Comparison of ENCODE assay signal across 8 cellular contexts in genomic region chr21:42009831-42010506, GRCh38. TPM values are rescaled to one million over a fixed set of nuclear protein-coding genes. Genes with fewer than 3 reads are reported as not detected.
A peak's percentile ranks its signal among the peaks of the same experiment; 100 is the strongest.
DNase-seq lines count a peak whose midpoint lies in the region; ATAC-seq and TF ChIP-seq lines count a peak whose summit lies in the region.

ZBTB21 (minus strand) TSS chr21:42010360; CDS start chr21:41994095, 16,265 bp downstream.

- TF ChIP-seq CTCF in PC-3 (conservative IDR thresholded peaks at IDR 0.05; ENCODE audit: low read depth, low read length), result no peak

- H3K9ac ChIP-seq in PC-3 (ENCODE audit: low read length), result peak within 1 kb of the TSS; percentile 94

- peak within 1 kb of the TSS; percentile 75 for H2AFZ ChIP-seq in PC-3 (ENCODE audit: low read length)

- H3K27me3 ChIP-seq in PC-3 (ENCODE audit: low read length), result no peaks in the 10 kb centered on the region

- POLR2A ChIA-PET in PC-3 (lab: Charles Lee; ENCODE audit: unreplicated experiment), result interaction anchor here (0.6 to 0.8 kb wide), 3 partner anchors 38 to 210 kb away, joined by 3 to 5 read pairs (median 4); no protein-coding TSS in a partner anchor

- peak within 1 kb of the TSS; percentile 89 for H3K4me2 ChIP-seq in PC-3 (ENCODE audit: low read length)

- peak within 1 kb of the TSS; percentile 80 for H3K27ac ChIP-seq in PC-3 (ENCODE audit: low read length)
- H3K27ac ChIP-seq in epithelial cell of prostate, result peak within 1 kb of the TSS; percentile 83

- ATAC-seq in GM21529 (IDR thresholded peaks at IDR 0.05; ENCODE audit: unreplicated experiment) (peak; percentile 62), PC-3 (peak; percentile 84)

- H3F3A ChIP-seq in PC-3 (ENCODE audit: low read length, unreplicated experiment), result no peaks in the 10 kb centered on the region

- intact Hi-C loops in PC-3 (cut with micrococcal nuclease), result loop anchor here (2.0 kb wide), 1 partner anchor 47 kb away; no protein-coding TSS in a partner anchor

- no peaks in the 10 kb centered on the region for H3K9me3 ChIP-seq in PC-3 (ENCODE audit: low read length)

- no peaks in the 10 kb centered on the region for H3K9me2 ChIP-seq in PC-3 (replicated peaks; ENCODE audit: low read length)

- DNase-seq in DMS 273 (lab: John Stamatoyannopoulos, UW; ENCODE audit: unreplicated experiment) (peak; percentile 99), PC-3 (peak; percentile 99), activated T-cell treated with anti-CD3 and anti-CD28 coated beads for 48 hours (ENCODE audit: low read depth) (peak; percentile 97), epithelial cell of prostate (ENCODE audit: low read depth, low spot score) (peak; percentile 84), mucosa of gallbladder (ENCODE audit: low spot score) (peak; percentile 99)
- peak; percentile 96 for DNase-seq in stimulated activated CD8-positive, alpha-beta memory T cell treated with anti-CD3 and anti-CD28 coated beads, Interleukin-4, amount 100 ng/mL, for 4 hours (ENCODE audit: low read depth in 2 of 2, low spot score in 1 of 2)

- no TSS peak for BruUV-seq in PC-3 (replicated peaks; lab: Mats Ljungman, UMichigan)

- peaks cover 25% of the 10 kb centered on the region for H3K4me1 ChIP-seq in PC-3 (ENCODE audit: insufficient read depth, low read length)

- no peak for TF ChIP-seq RAD21 in Ishikawa (IDR thresholded peaks at IDR 0.05; ENCODE audit: low read depth)

- peak within 1 kb of the TSS; percentile 80 for H3K4me3 ChIP-seq in PC-3 (ENCODE audit: low read length)

- CTCF ChIA-PET in PC-3 (lab: Charles Lee), result interaction anchor here (0.5 to 0.7 kb wide), 2 partner anchors 88 to 721 kb away, joined by 3 to 4 read pairs; no protein-coding TSS in a partner anchor

- no peaks in the 10 kb centered on the region; the same call in 1 of the 2 replicates for H3K36me3 ChIP-seq in PC-3 (ENCODE audit: low read depth, low read length)

- H3K79me2 ChIP-seq in PC-3 (ENCODE audit: low read length), result peaks cover 54% of the 10 kb centered on the region

- no peak; the same call in 1 of the 2 replicates for TF ChIP-seq EP300 in Ishikawa (IDR thresholded peaks at IDR 0.05; ENCODE audit: borderline replicate concordance)

- H4K20me1 ChIP-seq in PC-3 (ENCODE audit: low read length), result no peaks in the 10 kb centered on the region

TF ChIP-seq in Ishikawa, 13 proteins besides CTCF, POLR2A, EP300 and RAD21:
- TF ChIP-seq CEBPB (IDR thresholded peaks at IDR 0.05), result no peak
- TF ChIP-seq, protein P1, sequence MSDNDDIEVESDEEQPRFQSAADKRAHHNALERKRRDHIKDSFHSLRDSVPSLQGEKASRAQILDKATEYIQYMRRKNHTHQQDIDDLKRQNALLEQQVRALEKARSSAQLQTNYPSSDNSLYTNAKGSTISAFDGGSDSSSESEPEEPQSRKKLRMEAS (IDR thresholded peaks at IDR 0.05), result peak; percentile 71
- peak; percentile 54 for TF ChIP-seq TAF1 (IDR thresholded peaks at IDR 0.05; ENCODE audit: low read depth)
- peak; percentile 85 for TF ChIP-seq YY1 (IDR thresholded peaks at IDR 0.05; ENCODE audit: low read depth)
- TF ChIP-seq TEAD4 (IDR thresholded peaks at IDR 0.05), result no peak
- no peak for TF ChIP-seq TCF12 (IDR thresholded peaks at IDR 0.05; ENCODE audit: low read depth)
- no peak for TF ChIP-seq NFIC (IDR thresholded peaks at IDR 0.05)
- TF ChIP-seq, protein P2, sequence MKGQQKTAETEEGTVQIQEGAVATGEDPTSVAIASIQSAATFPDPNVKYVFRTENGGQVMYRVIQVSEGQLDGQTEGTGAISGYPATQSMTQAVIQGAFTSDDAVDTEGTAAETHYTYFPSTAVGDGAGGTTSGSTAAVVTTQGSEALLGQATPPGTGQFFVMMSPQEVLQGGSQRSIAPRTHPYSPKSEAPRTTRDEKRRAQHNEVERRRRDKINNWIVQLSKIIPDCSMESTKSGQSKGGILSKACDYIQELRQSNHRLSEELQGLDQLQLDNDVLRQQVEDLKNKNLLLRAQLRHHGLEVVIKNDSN (IDR thresholded peaks at IDR 0.05), result peak; percentile 90
- TF ChIP-seq EGR1 (IDR thresholded peaks at IDR 0.05), result no peak
- TF ChIP-seq FOXM1 (IDR thresholded peaks at IDR 0.05; ENCODE audit: borderline replicate concordance, low read depth), result no peak
- no peak for TF ChIP-seq ZBTB7A (IDR thresholded peaks at IDR 0.05; ENCODE audit: low read depth)
- TF ChIP-seq, protein P3, sequence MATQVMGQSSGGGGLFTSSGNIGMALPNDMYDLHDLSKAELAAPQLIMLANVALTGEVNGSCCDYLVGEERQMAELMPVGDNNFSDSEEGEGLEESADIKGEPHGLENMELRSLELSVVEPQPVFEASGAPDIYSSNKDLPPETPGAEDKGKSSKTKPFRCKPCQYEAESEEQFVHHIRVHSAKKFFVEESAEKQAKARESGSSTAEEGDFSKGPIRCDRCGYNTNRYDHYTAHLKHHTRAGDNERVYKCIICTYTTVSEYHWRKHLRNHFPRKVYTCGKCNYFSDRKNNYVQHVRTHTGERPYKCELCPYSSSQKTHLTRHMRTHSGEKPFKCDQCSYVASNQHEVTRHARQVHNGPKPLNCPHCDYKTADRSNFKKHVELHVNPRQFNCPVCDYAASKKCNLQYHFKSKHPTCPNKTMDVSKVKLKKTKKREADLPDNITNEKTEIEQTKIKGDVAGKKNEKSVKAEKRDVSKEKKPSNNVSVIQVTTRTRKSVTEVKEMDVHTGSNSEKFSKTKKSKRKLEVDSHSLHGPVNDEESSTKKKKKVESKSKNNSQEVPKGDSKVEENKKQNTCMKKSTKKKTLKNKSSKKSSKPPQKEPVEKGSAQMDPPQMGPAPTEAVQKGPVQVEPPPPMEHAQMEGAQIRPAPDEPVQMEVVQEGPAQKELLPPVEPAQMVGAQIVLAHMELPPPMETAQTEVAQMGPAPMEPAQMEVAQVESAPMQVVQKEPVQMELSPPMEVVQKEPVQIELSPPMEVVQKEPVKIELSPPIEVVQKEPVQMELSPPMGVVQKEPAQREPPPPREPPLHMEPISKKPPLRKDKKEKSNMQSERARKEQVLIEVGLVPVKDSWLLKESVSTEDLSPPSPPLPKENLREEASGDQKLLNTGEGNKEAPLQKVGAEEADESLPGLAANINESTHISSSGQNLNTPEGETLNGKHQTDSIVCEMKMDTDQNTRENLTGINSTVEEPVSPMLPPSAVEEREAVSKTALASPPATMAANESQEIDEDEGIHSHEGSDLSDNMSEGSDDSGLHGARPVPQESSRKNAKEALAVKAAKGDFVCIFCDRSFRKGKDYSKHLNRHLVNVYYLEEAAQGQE (IDR thresholded peaks at IDR 0.05; ENCODE audit: low read depth), result no peak
- peak; percentile 99 for TF ChIP-seq CREB1 (IDR thresholded peaks at IDR 0.05; ENCODE audit: low read depth)

RNA-seq across cellular contexts. Expression of gene ZBTB21, which starts in this region (rescaled TPM):
- 8.1 and 9.2 TPM in 2 replicates for total RNA-seq in PC-3 (2014; rRNA removed)
- total RNA-seq in mucosa of gallbladder, result 22.8 TPM

Comparison
In these comparisons a context has a peak if more than half of its experiments do, and no peak if none do; other contexts are left out.
1. Peak in every context shown above with its lines: DNase-seq, ATAC-seq, H3K4me3 ChIP-seq and H3K27ac ChIP-seq.